ENCODE assay signal across 8 cellular contexts in genomic region chr2:177147093-177147694, GRCh38.
DNase-seq lines count a peak whose midpoint lies in the region; ATAC-seq and TF ChIP-seq lines count a peak whose summit lies in the region.

No MANE protein-coding gene starts in this region.

- no peak; the same call in 2 of the 3 replicates for ATAC-seq in GM23338

- no peaks in the 10 kb centered on the region for H3K36me3 ChIP-seq in GM23338 (ENCODE audit: insufficient read depth)

- no peaks in the 10 kb centered on the region for H4K20me1 ChIP-seq in GM23338 (replicated peaks; ENCODE audit: insufficient read depth)

- peak; percentile 70 to 87 for TF ChIP-seq CTCF in GM23338 (conservative IDR thresholded peaks at IDR 0.05; ENCODE audit: low read depth in 2 of 2)

- peaks cover 11% of the 10 kb centered on the region; the same call in 1 of the 2 replicates for H3K4me1 ChIP-seq in GM23338 (ENCODE audit: insufficient read depth)

- H3K27ac ChIP-seq in GM23338 (ENCODE audit: low read depth): no peak overlapping the region

- H3K27ac Mint-ChIP-seq in activated CD4-positive, alpha-beta memory T cell treated with anti-CD3 and anti-CD28 coated beads, Interleukin-2, amount 10 ng/mL, durations not matched to agents 7 days and 5 days: no peak overlapping the region
- H3K27ac Mint-ChIP-seq in activated CD4-positive, alpha-beta memory T cell treated with anti-CD3 and anti-CD28 coated beads for 36 hours: no peak overlapping the region
- no peak overlapping the region for H3K27ac Mint-ChIP-seq in GM23338

- H3K79me2 ChIP-seq in GM23338 (replicated peaks; ENCODE audit: insufficient read depth): no peaks in the 10 kb centered on the region

- H3K4me1 Mint-ChIP-seq in activated CD4-positive, alpha-beta memory T cell treated with anti-CD3 and anti-CD28 coated beads, Interleukin-2, amount 10 ng/mL, durations not matched to agents 7 days and 5 days: peaks cover 21% of the 10 kb centered on the region
- H3K4me1 Mint-ChIP-seq in activated CD4-positive, alpha-beta memory T cell treated with anti-CD3 and anti-CD28 coated beads for 36 hours (ENCODE audit: low read depth): peaks cover 12% of the 10 kb centered on the region
- peaks cover 25% of the 10 kb centered on the region; the same call in 2 of the 3 replicates for H3K4me1 Mint-ChIP-seq in GM23338

- no peaks in the 10 kb centered on the region for H3F3A ChIP-seq in GM23338 (replicated peaks; ENCODE audit: low read depth)

- intact Hi-C loops in activated CD4-positive, alpha-beta memory T cell treated with anti-CD3 and anti-CD28 coated beads for 36 hours (cut with micrococcal nuclease): loop anchor here (1.0 to 10.0 kb wide), 6 partner anchors 150 to 1020 kb away; no protein-coding TSS in a partner anchor
- intact Hi-C loops in posterior cingulate gyrus (cut with DNase I): loop anchor here (5.0 kb wide), 3 partner anchors 325 to 1020 kb away; partner anchors contain the start of gene HOXD8

- H3K4me3 ChIP-seq in GM23338: peak overlapping the region; percentile 53

- H3K4me2 ChIP-seq in GM23338: peak overlapping the region; percentile 78

- H3K9me2 ChIP-seq in GM23338 (ENCODE audit: insufficient read depth): no peaks in the 10 kb centered on the region

- POLR2A ChIA-PET in activated CD4-positive, alpha-beta memory T cell treated with anti-CD3 and anti-CD28 coated beads, Interleukin-2, amount 10 ng/mL, durations not matched to agents 7 days and 5 days (lab: Charles Lee): interaction anchor here (0.7 to 1.2 kb wide), 3 partner anchors 22 to 146 kb away, joined by 3 to 4 read pairs (median 3); partner anchors contain the start of gene HNRNPA3
- POLR2A ChIA-PET in activated CD4-positive, alpha-beta memory T cell treated with anti-CD3 and anti-CD28 coated beads for 36 hours (lab: Charles Lee): no interaction called here

- H2AFZ ChIP-seq in GM23338: no peak overlapping the region

- CTCF ChIA-PET in activated CD4-positive, alpha-beta memory T cell treated with anti-CD3 and anti-CD28 coated beads, Interleukin-2, amount 10 ng/mL, durations not matched to agents 7 days and 5 days (lab: Charles Lee): interaction anchor here (1.2 to 4.2 kb wide), 21 partner anchors 9 to 1051 kb away, joined by 3 to 38 read pairs (median 5); no protein-coding TSS in a partner anchor
- CTCF ChIA-PET in activated CD4-positive, alpha-beta memory T cell treated with anti-CD3 and anti-CD28 coated beads for 36 hours (lab: Charles Lee): interaction anchor here (0.6 to 4.8 kb wide), 22 partner anchors 8 to 1037 kb away, joined by 3 to 68 read pairs (median 4); no protein-coding TSS in a partner anchor

- H3K27me3 Mint-ChIP-seq in activated CD4-positive, alpha-beta memory T cell treated with anti-CD3 and anti-CD28 coated beads, Interleukin-2, amount 10 ng/mL, durations not matched to agents 7 days and 5 days: peaks cover 60% of the 10 kb centered on the region
- H3K27me3 Mint-ChIP-seq in activated CD4-positive, alpha-beta memory T cell treated with anti-CD3 and anti-CD28 coated beads for 36 hours: peaks cover 21% of the 10 kb centered on the region
- H3K27me3 Mint-ChIP-seq in GM23338 (ENCODE audit: insufficient read depth, low read depth, poor library complexity): peaks cover 2% of the 10 kb centered on the region

- DNase-seq in activated CD4-positive, alpha-beta memory T cell treated with anti-CD3 and anti-CD28 coated beads, Interleukin-2, amount 10 ng/mL, durations not matched to agents 7 days and 5 days: no peak
- DNase-seq in activated CD4-positive, alpha-beta memory T cell treated with anti-CD3 and anti-CD28 coated beads for 36 hours: no peak
- peak; percentile 78 for DNase-seq in GM23338 (ENCODE audit: low spot score)
- peak; percentile 34 to 82 (median 61) for DNase-seq in NCI-H1417 (lab: John Stamatoyannopoulos, UW)
- peak; percentile 75 for DNase-seq in SKM-1 treated with dmso at 0.1 percent for 144 hours (lab: John Stamatoyannopoulos, UW; ENCODE audit: unreplicated experiment)
- DNase-seq in fibroblast of peridontal ligament (ENCODE audit: extremely low read depth): peak; percentile 80
- peak; percentile 82 for DNase-seq in pons (ENCODE audit: low spot score)
- DNase-seq in posterior cingulate gyrus: no peak

- H3K4me3 Mint-ChIP-seq in activated CD4-positive, alpha-beta memory T cell treated with anti-CD3 and anti-CD28 coated beads, Interleukin-2, amount 10 ng/mL, durations not matched to agents 7 days and 5 days: peak overlapping the region; percentile 19
- H3K4me3 Mint-ChIP-seq in activated CD4-positive, alpha-beta memory T cell treated with anti-CD3 and anti-CD28 coated beads for 36 hours: no peak overlapping the region
- peak overlapping the region; percentile 29; the same call in 1 of the 3 replicates for H3K4me3 Mint-ChIP-seq in GM23338

- no peaks in the 10 kb centered on the region for H3K36me3 Mint-ChIP-seq in activated CD4-positive, alpha-beta memory T cell treated with anti-CD3 and anti-CD28 coated beads, Interleukin-2, amount 10 ng/mL, durations not matched to agents 7 days and 5 days (ENCODE audit: low read depth)
- H3K36me3 Mint-ChIP-seq in activated CD4-positive, alpha-beta memory T cell treated with anti-CD3 and anti-CD28 coated beads for 36 hours: no peaks in the 10 kb centered on the region
- H3K36me3 Mint-ChIP-seq in GM23338 (ENCODE audit: low read depth): no peaks in the 10 kb centered on the region

- H3K27me3 ChIP-seq in GM23338 (ENCODE audit: insufficient read depth): no peaks in the 10 kb centered on the region

- H3K9me3 Mint-ChIP-seq in activated CD4-positive, alpha-beta memory T cell treated with anti-CD3 and anti-CD28 coated beads, Interleukin-2, amount 10 ng/mL, durations not matched to agents 7 days and 5 days: no peaks in the 10 kb centered on the region
- H3K9me3 Mint-ChIP-seq in activated CD4-positive, alpha-beta memory T cell treated with anti-CD3 and anti-CD28 coated beads for 36 hours: no peaks in the 10 kb centered on the region
- no peaks in the 10 kb centered on the region for H3K9me3 Mint-ChIP-seq in GM23338

TF ChIP-seq in GM23338, 12 proteins besides CTCF, POLR2A, EP300 and RAD21 (continues in another document):
- no peak for TF ChIP-seq ZNF462 (CRISPR knock-in tag; IDR thresholded peaks at IDR 0.05)

Comparison
In these comparisons a context has a peak if more than half of its experiments do, and no peak if none do; other contexts are left out.
1. DNase-seq: peak in GM23338 (single experiment), NCI-H1417 (3 of 3), SKM-1 treated with dmso at 0.1 percent for 144 hours (single experiment), fibroblast of peridontal ligament (single experiment) and pons (single experiment); none in activated CD4-positive, alpha-beta memory T cell treated with anti-CD3 and anti-CD28 coated beads, Interleukin-2, amount 10 ng/mL, durations not matched to agents 7 days and 5 days (single experiment), activated CD4-positive, alpha-beta memory T cell treated with anti-CD3 and anti-CD28 coated beads for 36 hours (single experiment) and posterior cingulate gyrus (0 of 10).